ENCODE assay signal across 12 cellular contexts in genomic region chr1:230326971-230327891, GRCh38.
DNase-seq lines count a peak whose midpoint lies in the region; ATAC-seq and TF ChIP-seq lines count a peak whose summit lies in the region.
"Had no signal": no experiment of that assay in that cellular context is flagged by ENCODE, and none has a peak within 500 bp of the region (broad histone marks: within the 10 kb centered on the region; RNA-seq: fewer than 3 reads in every experiment).

No MANE protein-coding gene starts in this region.

- intact Hi-C loops in HCT116 (cut with micrococcal nuclease) (no loop called here), adrenal gland (cut with DNase I) (no loop called here)

- DNase-seq in ELF-1 (ENCODE audit: low read depth, low spot score) (peak; percentile 19), HCT116 (ENCODE audit: low read depth, low spot score) (no peak), adrenal gland (peak in 6 of 7 donors; percentile 57 to 81 (median 74)), RPMI8226 (no peak), islet precursor cell (no peak)
- DNase-seq: activated effector memory CD4-positive, alpha-beta T cell treated with Interleukin-2 at 50 U/mL for 16 hours; effector memory CD4-positive, alpha-beta T cell; mammary epithelial cell; NCI-H748 treated with DMSO at 0.1 percent for 48 hours had no signal

- ATAC-seq in HCT116 (peak; percentile 34), HG02588 (IDR thresholded peaks at IDR 0.05; ENCODE audit: unreplicated experiment) (no peak), GM21786 (IDR thresholded peaks at IDR 0.05; ENCODE audit: unreplicated experiment) (no peak)

- H3K36me3 ChIP-seq in HCT116 (ENCODE audit: control insufficient read depth in 1 of 2, insufficient read depth in 2 of 2, low read length in 2 of 2) (no peaks in the 10 kb centered on the region), adrenal gland (replicated peaks in 1 of 2) (no peaks in the 10 kb centered on the region), liver (ENCODE audit: control insufficient read depth in 4 of 4, insufficient read depth in 3 of 4, low read depth in 1 of 4, low read length in 3 of 4) (peaks cover 0 to 2% (median 0%) of the 10 kb centered on the region in 4 donors)

- no peak overlapping the region; the same call in 1 of the 2 replicates for H3K27ac ChIP-seq in HCT116 (ENCODE audit: low read depth, low read length)
- peak overlapping the region in 4 of 5 donors; percentile 72 to 84 (median 80) for H3K27ac ChIP-seq in adrenal gland
- peak overlapping the region; percentile 75 to 80 for H3K27ac ChIP-seq in liver (ENCODE audit: low read depth in 1 of 2, low read length in 2 of 2)

- WGBS in adrenal gland, 4 donors, result 46 to 53% (median 51%) methylated on average over 9 to 31 of the region's 31 CpGs
- WGBS in liver, result 50% methylated on average over 31 of the region's 31 CpGs

- no peak overlapping the region for H3K4me3 ChIP-seq in HCT116 (replicated peaks in 1 of 2; ENCODE audit: low read depth in 1 of 2, low read length in 2 of 2)
- H3K4me3 ChIP-seq in adrenal gland, result no peak overlapping the region
- H3K4me3 ChIP-seq in liver (ENCODE audit: low read depth in 1 of 3, low read length in 3 of 3), result peak overlapping the region; percentile 3 to 13 (median 12)

- H3K9me3 ChIP-seq in HCT116 (ENCODE audit: control insufficient read depth in 1 of 2, insufficient read depth in 1 of 2, low read depth in 1 of 2, low read length in 2 of 2) (no peaks in the 10 kb centered on the region), adrenal gland (replicated peaks in 1 of 3) (no peaks in the 10 kb centered on the region), liver (ENCODE audit: control insufficient read depth in 4 of 4, low read length in 3 of 4) (no peaks in the 10 kb centered on the region)

- H3K4me1 ChIP-seq in HCT116 (ENCODE audit: control insufficient read depth in 1 of 2, insufficient read depth in 2 of 2, low read length in 2 of 2) (peaks cover 5 to 10% of the 10 kb centered on the region in 2 experiments; a peak in 3 of 4 replicates), adrenal gland (replicated peaks in 1 of 2) (peaks cover 15 to 17% of the 10 kb centered on the region in 2 donors), liver (ENCODE audit: control insufficient read depth in 4 of 4, insufficient read depth in 4 of 4, low read length in 3 of 4) (peaks cover 6 to 22% (median 15%) of the 10 kb centered on the region in 4 donors)

- TF ChIP-seq CTCF in HCT116 (IDR thresholded peaks at IDR 0.05 in 2 of 3, conservative IDR thresholded peaks at IDR 0.05 in 1 of 3; ENCODE audit: borderline replicate concordance in 1 of 3, insufficient read depth in 1 of 3, low read depth in 2 of 3, low read length in 2 of 3) (no peak), adrenal gland (IDR thresholded peaks at IDR 0.05) (no peak), liver (IDR thresholded peaks at IDR 0.05; ENCODE audit: low read depth, low read length, missing input control) (no peak)

- RAD21 ChIA-PET in HCT116 (lab: Charles Lee; ENCODE audit: low non-redundant PET in 1 of 2, low total read pairs in 2 of 2, uncharacterized antibody in 2 of 2, unreplicated experiment in 2 of 2), result no interaction called here

- no peaks in the 10 kb centered on the region for H3K9me2 ChIP-seq in HCT116 (ENCODE audit: insufficient read depth)

- TF ChIP-seq RAD21 in HCT116 (IDR thresholded peaks at IDR 0.05; ENCODE audit: low read depth), result no peak
- peak; percentile 58 to 65 for TF ChIP-seq RAD21 in liver (IDR thresholded peaks at IDR 0.05)

- peak overlapping the region; percentile 49 for H3K4me2 ChIP-seq in HCT116 (ENCODE audit: low read length)

- peak overlapping the region; percentile 12 for H2AFZ ChIP-seq in HCT116 (ENCODE audit: low read depth, low read length, poor library complexity, severe bottlenecking)

- POLR2A ChIA-PET in HCT116 (lab: Charles Lee), result no interaction called here

- H4K20me1 ChIP-seq in HCT116 (ENCODE audit: insufficient read depth), result no peaks in the 10 kb centered on the region

- H3K9ac ChIP-seq in HCT116 (ENCODE audit: low read length) (no peak overlapping the region), liver (ENCODE audit: low read depth in 1 of 2, low read length in 2 of 2) (no peak overlapping the region)

- CTCF ChIA-PET in HCT116 (lab: Charles Lee), result no interaction called here

- TF ChIP-seq POLR2A in HCT116 (IDR thresholded peaks at IDR 0.05; ENCODE audit: borderline replicate concordance, extremely low read depth, insufficient read depth, insufficient read length) (no peak), adrenal gland (IDR thresholded peaks at IDR 0.05) (no peak)

- no TSS peak for BruUV-seq in HCT116 (replicated peaks; lab: Mats Ljungman, UMichigan)

- H3K27me3 ChIP-seq in HCT116 (ENCODE audit: insufficient read depth, low read length) (no peaks in the 10 kb centered on the region), adrenal gland (no peaks in the 10 kb centered on the region), liver (ENCODE audit: control insufficient read depth in 4 of 4, insufficient read depth in 4 of 4, low read length in 3 of 4) (no peaks in the 10 kb centered on the region)

- no peaks in the 10 kb centered on the region for H3K79me2 ChIP-seq in HCT116 (ENCODE audit: insufficient read depth, low read length)

TF ChIP-seq in HCT116, 20 proteins besides CTCF, POLR2A, EP300 and RAD21:
- TF ChIP-seq SIN3A (IDR thresholded peaks at IDR 0.05; ENCODE audit: low read depth) (no peak), ZFX (IDR thresholded peaks at IDR 0.05) (no peak), ATF3 (IDR thresholded peaks at IDR 0.05) (no peak), SP1 (IDR thresholded peaks at IDR 0.05; ENCODE audit: low read depth) (no peak), CEBPB (IDR thresholded peaks at IDR 0.05; ENCODE audit: low read depth) (no peak)

TF ChIP-seq in liver, 16 proteins besides CTCF, POLR2A, EP300 and RAD21:
- TF ChIP-seq ATF3 (IDR thresholded peaks at IDR 0.05) (peak; percentile 58), FOXA2 (IDR thresholded peaks at IDR 0.05) (peak; percentile 46), YY1 (IDR thresholded peaks at IDR 0.05) (peak; percentile 84), TAF1 (conservative IDR thresholded peaks at IDR 0.05) (peak; percentile 24), REST (IDR thresholded peaks at IDR 0.05) (peak; percentile 86), FOXA1 (IDR thresholded peaks at IDR 0.05) (no peak), MAX (IDR thresholded peaks at IDR 0.05) (peak; percentile 78), ZBTB33 (IDR thresholded peaks at IDR 0.05) (peak; percentile 57), HNF4A (conservative IDR thresholded peaks at IDR 0.05) (peak; percentile 93 to 95), SP1 (IDR thresholded peaks at IDR 0.05) (peak; percentile 89), EGR1 (IDR thresholded peaks at IDR 0.05; ENCODE audit: low read depth in 2 of 2) (peak; percentile 19 to 44), HNF4G (IDR thresholded peaks at IDR 0.05) (peak; percentile 80), JUND (IDR thresholded peaks at IDR 0.05) (peak; percentile 43 to 45), GABPA (IDR thresholded peaks at IDR 0.05 in 1 of 2, conservative IDR thresholded peaks at IDR 0.05 in 1 of 2) (no peak), RXRA (IDR thresholded peaks at IDR 0.05) (peak; percentile 89 to 93), NR2F2 (IDR thresholded peaks at IDR 0.05) (peak; percentile 90)

Comparison
In these comparisons a context has a peak if more than half of its experiments do, and no peak if none do; other contexts are left out.
1. DNase-seq: peak in ELF-1 (single experiment) and adrenal gland (6 of 7); none in HCT116 (single experiment), RPMI8226 (single experiment) and islet precursor cell (single experiment).
2. H3K4me3 ChIP-seq: peak in liver (3 of 3); none in HCT116 (0 of 2) and adrenal gland (0 of 4).